Comparison of ENCODE assay signal across 8 cellular contexts in genomic region chr1:224113918-224114786, GRCh38. TPM values are rescaled to one million over a fixed set of nuclear protein-coding genes. Genes with fewer than 3 reads are reported as not detected.
DNase-seq lines count a peak whose midpoint lies in the region; ATAC-seq, FAIRE-seq and TF ChIP-seq lines count a peak whose summit lies in the region.

TSS of gene FBXO28 (plus strand) at chr1:224114111. CDS start at chr1:224114130, 19 bp downstream.

- in situ Hi-C loops in transverse colon (cut with MboI; ENCODE audit: low pct_ligation_motif_present in 1 of 4, low pct_unique_long_range_greater_than_20kb in 1 of 4, low sequenced_read_pairs in 3 of 4), result loop anchor here in 3 of 4 donors (10.0 to 25.0 kb wide), 4 partner anchors 198 to 341 kb away; partner anchors contain the start of gene NVL (in 1 of the 3)

- H3K4me1 Mint-ChIP-seq in T-cell, result peaks cover 29 to 37% (median 30%) of the 10 kb centered on the region in 3 donors

- peaks cover 0 to 2% of the 10 kb centered on the region in 2 experiments for H3K36me3 ChIP-seq in trophoblast cell (ENCODE audit: control insufficient read depth in 1 of 2, insufficient read depth in 2 of 2, low read length in 2 of 2)
- no peaks in the 10 kb centered on the region for H3K36me3 ChIP-seq in transverse colon

- H2AK5ac ChIP-seq in trophoblast cell (ENCODE audit: low read length), result peak within 1 kb of the TSS; percentile 81

- FAIRE-seq in GM12891 (lab: Jason Lieb, UNC), result peak; percentile 99

- no peaks in the 10 kb centered on the region for H3K9me3 Mint-ChIP-seq in T-cell

- peak within 1 kb of the TSS; percentile 83 for H3K9ac ChIP-seq in trophoblast cell (ENCODE audit: low read length)

- peak within 1 kb of the TSS; percentile 98 for H4K12ac ChIP-seq in trophoblast cell (ENCODE audit: low read depth, low read length)

- peak within 1 kb of the TSS; percentile 99 for H3K4me2 ChIP-seq in trophoblast cell (ENCODE audit: low read length)

- TF ChIP-seq CTCF in transverse colon (IDR thresholded peaks at IDR 0.05), result no peak

- 0% methylated on average over 56 to 60 of the region's 60 CpGs for WGBS in adipose tissue, 3 donors
- WGBS in trophoblast cell (ENCODE audit: extremely low coverage, insufficient coverage, insufficient read length), result no CpG with 5 or more reads among the region's 60 CpGs
- 2% methylated on average over 60 of the region's 60 CpGs; no CpG with 5 or more reads in 1 of the 2 donors for WGBS in transverse colon (ENCODE audit: low coverage in 1 of 2), 2 donors

- H3K4ac ChIP-seq in trophoblast cell (ENCODE audit: low read depth, low read length), result peak within 1 kb of the TSS; percentile 99

- peak within 1 kb of the TSS; percentile 86 for H2BK120ac ChIP-seq in trophoblast cell (ENCODE audit: insufficient read depth, low read length, poor library complexity)

- H3K18ac ChIP-seq in trophoblast cell (ENCODE audit: low read length), result peak within 1 kb of the TSS; percentile 98

- CTCF ChIA-PET in T-cell (lab: Charles Lee), result interaction anchor here in 1 of 2 donors (1.0 kb wide), 1 partner anchor 219 kb away, joined by 3 read pairs; no protein-coding TSS in a partner anchor

- H3K4me3 Mint-ChIP-seq in T-cell, result peak within 1 kb of the TSS; percentile 88 to 93 (median 93)

- H3K9me3 ChIP-seq in trophoblast cell (ENCODE audit: insufficient read depth, low read depth, low read length) (no peaks in the 10 kb centered on the region), transverse colon (no peaks in the 10 kb centered on the region)

- POLR2A ChIA-PET in T-cell (lab: Charles Lee), result interaction anchor here in 1 of 2 donors (1.4 kb wide), 1 partner anchor 321 kb away, joined by 4 read pairs; the partner anchor contains the start of gene WDR26

- peak within 1 kb of the TSS; percentile 98 for H3K14ac ChIP-seq in trophoblast cell (ENCODE audit: low read length)

- ATAC-seq in HG02840 (IDR thresholded peaks at IDR 0.05; ENCODE audit: low FRiP score, unreplicated experiment) (peak; percentile 98), T-cell (replicated peaks in 1 of 4) (peak; percentile 94 to 96 (median 95))

- peaks cover 10% of the 10 kb centered on the region for H3K79me2 ChIP-seq in trophoblast cell (ENCODE audit: control insufficient read depth, insufficient read depth, low read length, poor library complexity)

- no peak for TF ChIP-seq EP300 in transverse colon (IDR thresholded peaks at IDR 0.05; ENCODE audit: low read depth)

- H4K8ac ChIP-seq in trophoblast cell (ENCODE audit: low read depth, low read length), result peak within 1 kb of the TSS; percentile 98

- peaks cover 7% of the 10 kb centered on the region for H3K79me1 ChIP-seq in trophoblast cell (ENCODE audit: low read length)

- peak within 1 kb of the TSS; percentile 20 for H2BK12ac ChIP-seq in trophoblast cell (ENCODE audit: low read length)

- H3K27ac Mint-ChIP-seq in T-cell, result peak within 1 kb of the TSS; percentile 91 to 96

- peak within 1 kb of the TSS; percentile 98 for H4K91ac ChIP-seq in trophoblast cell (ENCODE audit: low read depth, low read length)

- peaks cover 3 to 8% of the 10 kb centered on the region in 2 donors for H3K27me3 Mint-ChIP-seq in T-cell

- peak within 1 kb of the TSS; percentile 98 for H2AFZ ChIP-seq in trophoblast cell (ENCODE audit: insufficient read depth, low read length, poor library complexity)

- H3K23ac ChIP-seq in trophoblast cell (ENCODE audit: low read length), result no peak within 1 kb of the TSS

- intact Hi-C loops in cardiac septum (cut with DNase I) (loop anchor here (1.0 to 10.0 kb wide), 3 partner anchors 68 to 409 kb away; partner anchors contain the start of genes DEGS1 and NVL), transverse colon (cut with DNase I; ENCODE audit: low total_unique reads) (no loop called here)

- H3K4me1 ChIP-seq in trophoblast cell (ENCODE audit: control insufficient read depth in 1 of 2, insufficient read depth in 2 of 2, low read length in 2 of 2), result no peaks in the 10 kb centered on the region
- peaks cover 12 to 27% (median 20%) of the 10 kb centered on the region in 4 donors for H3K4me1 ChIP-seq in transverse colon

- TF ChIP-seq POLR2A in GM12891 (IDR thresholded peaks at IDR 0.05; ENCODE audit: low read depth, low read length) (peak; percentile 94), transverse colon (IDR thresholded peaks at IDR 0.05) (peak; percentile 89)

- H3K4me3 ChIP-seq in trophoblast cell (ENCODE audit: low read depth, low read length), result peak within 1 kb of the TSS; percentile 93
- H3K4me3 ChIP-seq in transverse colon, result peak within 1 kb of the TSS; percentile 81 to 99 (median 83)

- DNase-seq in GM12891 (ENCODE audit: insufficient read length, low spot score), result peak; percentile 84
- DNase-seq in NCI-H1436 treated with DMSO at 0.1 percent for 48 hours (lab: John Stamatoyannopoulos, UW), result peak; percentile 90
- DNase-seq in T-cell, result peak; percentile 82 to 96 (median 90)
- peak; percentile 97 for DNase-seq in cardiac septum (ENCODE audit: low spot score)
- DNase-seq in trophoblast cell, result peak; percentile 88 to 94
- DNase-seq in transverse colon, result peak; percentile 95

- H2BK5ac ChIP-seq in trophoblast cell (ENCODE audit: low read depth, low read length, poor library complexity), result peak within 1 kb of the TSS; percentile 91

- H3K27me3 ChIP-seq in trophoblast cell (ENCODE audit: insufficient read depth, low read length) (no peaks in the 10 kb centered on the region), transverse colon (peaks cover 3% of the 10 kb centered on the region)

- H3K36me3 Mint-ChIP-seq in T-cell, result no peaks in the 10 kb centered on the region

- peak within 1 kb of the TSS; percentile 76 for H3K27ac ChIP-seq in adipose tissue (ENCODE audit: low read depth, low read length)
- H3K27ac ChIP-seq in trophoblast cell (ENCODE audit: low read depth, low read length), result peak within 1 kb of the TSS; percentile 73
- H3K27ac ChIP-seq in transverse colon, result peak within 1 kb of the TSS; percentile 92 to 96 (median 94)

TF ChIP-seq in GM12891, 5 proteins besides CTCF, POLR2A, EP300 and RAD21:
- peak; percentile 100 for TF ChIP-seq TAF1 (IDR thresholded peaks at IDR 0.05; ENCODE audit: low read depth, low read length)
- peak; percentile 75 for TF ChIP-seq SPI1 (IDR thresholded peaks at IDR 0.05; ENCODE audit: low read depth, low read length)
- peak; percentile 93 for TF ChIP-seq POLR2AphosphoS5 (IDR thresholded peaks at IDR 0.05; ENCODE audit: low read depth, low read length)
- no peak for TF ChIP-seq PAX5 (IDR thresholded peaks at IDR 0.05; ENCODE audit: insufficient read depth, low read length, severe bottlenecking)
- peak; percentile 89; the same call in 1 of the 2 replicates for TF ChIP-seq POU2F2 (IDR thresholded peaks at IDR 0.05; ENCODE audit: low read depth, low read length)

RNA-seq across cellular contexts. Expression of gene FBXO28, which starts in this region (rescaled TPM):
- polyA plus RNA-seq in GM12891 (2012; ENCODE audit: low read depth, missing spikeins), result 10.6 TPM
- total RNA-seq in T-cell, result 10 to 100 TPM; 25.9 to 34.8 (median 33.3) TPM
- polyA plus RNA-seq in adipose tissue, result 10 to 100 TPM in 2 of 3 donors, 1 to 10 TPM in 1; 4.6 to 12.2 (median 10.3) TPM
- total RNA-seq in cardiac septum, result 23.9 TPM
- polyA plus RNA-seq in trophoblast cell (2013), result 12.5 and 12.9 TPM in 2 replicates
- 10 to 100 TPM in 3 of 4 donors, 1 to 10 TPM in 1; 7.0 to 31.0 (median 26.4) TPM for total RNA-seq in transverse colon

Comparison
In these comparisons a context has a peak if more than half of its experiments do, and no peak if none do; other contexts are left out.
1. Peak in every context shown above with its lines: DNase-seq, ATAC-seq, H3K4me3 ChIP-seq and H3K27ac ChIP-seq.